In genomic region chr2:76316691-76317090, GRCh38 we compare ENCODE assay signal across 22 cellular contexts.
A peak's percentile ranks its signal among the peaks of the same experiment; 100 is the strongest.
DNase-seq lines count a peak whose midpoint lies in the region; ATAC-seq and TF ChIP-seq lines count a peak whose summit lies in the region.
"Had no signal": no experiment of that assay in that cellular context is flagged by ENCODE, and none has a peak within 500 bp of the region (broad histone marks: within the 10 kb centered on the region; RNA-seq: fewer than 3 reads in every experiment).

No MANE protein-coding gene starts in this region.

- H3K9me3 ChIP-seq in CD8-positive, alpha-beta T cell (ENCODE audit: low read length) = peaks cover 3% of the 10 kb centered on the region

- H3K36me3 Mint-ChIP-seq in GM23338 (ENCODE audit: low read depth) = no peaks in the 10 kb centered on the region
- H3K36me3 Mint-ChIP-seq in CD8-positive, alpha-beta T cell = no peaks in the 10 kb centered on the region
- H3K36me3 Mint-ChIP-seq: CD4-positive, CD25-positive, alpha-beta regulatory T cell had no signal

- peak overlapping the region; percentile 64; the same call in 1 of the 2 replicates for H2AFZ ChIP-seq in GM23338
- H2AFZ ChIP-seq: GM23248 had no signal

- no peaks in the 10 kb centered on the region for H4K20me1 ChIP-seq in GM23338 (replicated peaks; ENCODE audit: insufficient read depth)

- H3K27ac Mint-ChIP-seq in GM23338 = no peak overlapping the region
- no peak overlapping the region for H3K27ac Mint-ChIP-seq in CD8-positive, alpha-beta T cell
- H3K27ac Mint-ChIP-seq: T-helper 17 cell had no signal

- H3K79me2 ChIP-seq in GM23338 (replicated peaks; ENCODE audit: insufficient read depth) = no peaks in the 10 kb centered on the region

- H3K27me3 ChIP-seq in GM23338 (ENCODE audit: insufficient read depth) = no peaks in the 10 kb centered on the region
- no peaks in the 10 kb centered on the region for H3K27me3 ChIP-seq in CD8-positive, alpha-beta T cell (ENCODE audit: insufficient read depth, low read length)

- no peak for TF ChIP-seq CTCF in GM23338 (conservative IDR thresholded peaks at IDR 0.05; ENCODE audit: low read depth in 2 of 2)
- no peak for TF ChIP-seq CTCF in CD8-positive, alpha-beta T cell (IDR thresholded peaks at IDR 0.05)

- H3F3A ChIP-seq in GM23338 (replicated peaks; ENCODE audit: low read depth) = no peaks in the 10 kb centered on the region

- ATAC-seq in GM23338 (no peak), HG02588 (IDR thresholded peaks at IDR 0.05; ENCODE audit: unreplicated experiment) (no peak), GM19397 (IDR thresholded peaks at IDR 0.05; ENCODE audit: unreplicated experiment) (no peak)
- ATAC-seq in CD8-positive, alpha-beta T cell = no peak
- ATAC-seq: GM12878, HepG2, T-helper 17 cell had no signal

- H3K4me2 ChIP-seq in GM23338 = no peak overlapping the region

- H3K27me3 Mint-ChIP-seq in GM23338 (ENCODE audit: insufficient read depth, low read depth, poor library complexity) = no peaks in the 10 kb centered on the region
- no peaks in the 10 kb centered on the region for H3K27me3 Mint-ChIP-seq in CD8-positive, alpha-beta T cell (ENCODE audit: low read depth)
- H3K27me3 Mint-ChIP-seq: CD4-positive, CD25-positive, alpha-beta regulatory T cell; T-helper 17 cell had no signal

- CTCF ChIA-PET in CD8-positive, alpha-beta T cell (lab: Charles Lee) = no interaction called here

- no peaks in the 10 kb centered on the region for H3K9me2 ChIP-seq in GM23338 (ENCODE audit: insufficient read depth)

- intact Hi-C loops in CD8-positive, alpha-beta T cell (cut with DNase I, micrococcal nuclease) = no loop called here

- H3K4me1 Mint-ChIP-seq in GM23338 = peaks cover 7% of the 10 kb centered on the region; the same call in 2 of the 3 replicates
- no peaks in the 10 kb centered on the region for H3K4me1 Mint-ChIP-seq in CD8-positive, alpha-beta T cell (ENCODE audit: low read depth)
- H3K4me1 Mint-ChIP-seq: CD4-positive, CD25-positive, alpha-beta regulatory T cell; T-helper 17 cell had no signal

- H3K4me1 ChIP-seq in GM23338 (ENCODE audit: insufficient read depth) = peaks cover 5% of the 10 kb centered on the region; the same call in 1 of the 2 replicates
- H3K4me1 ChIP-seq in CD8-positive, alpha-beta T cell (ENCODE audit: insufficient read depth, low read length) = no peaks in the 10 kb centered on the region

- no peak overlapping the region for H3K4me3 ChIP-seq in GM23338
- H3K4me3 ChIP-seq in Jurkat, Clone E6-1 (ENCODE audit: low read length) = no peak overlapping the region
- H3K4me3 ChIP-seq in CD8-positive, alpha-beta T cell (ENCODE audit: low read depth, low read length) = no peak overlapping the region
- H3K4me3 ChIP-seq: GM12878, GM23248 had no signal

- H3K36me3 ChIP-seq in GM23338 (ENCODE audit: insufficient read depth) = no peaks in the 10 kb centered on the region
- H3K36me3 ChIP-seq in CD8-positive, alpha-beta T cell (ENCODE audit: insufficient read depth, low read length) = no peaks in the 10 kb centered on the region

- H3K9me3 Mint-ChIP-seq in GM23338 = no peaks in the 10 kb centered on the region; the same call in 2 of the 3 replicates
- H3K9me3 Mint-ChIP-seq in CD8-positive, alpha-beta T cell = peaks cover 16% of the 10 kb centered on the region

- DNase-seq in GM23338 (ENCODE audit: low spot score) (no peak), NCI-H2107 (lab: John Stamatoyannopoulos, UW) (peak; percentile 29), SW480 (ENCODE audit: low spot score) (peak; percentile 29), NK-92 (lab: John Stamatoyannopoulos, UW; ENCODE audit: unreplicated experiment) (no peak)
- DNase-seq in Jurkat, Clone E6-1 (ENCODE audit: low read depth, low spot score) = peak; percentile 88
- no peak for DNase-seq in CD8-positive, alpha-beta T cell
- DNase-seq: CD4-positive, CD25-positive, alpha-beta regulatory T cell; COR-L47; DMS79; GM23248; KBM-7; NCI-H1092 treated with DMSO at 0.1 percent for 48 hours; NCI-H2029; NCI-H446 treated with DMSO at 0.1 percent for 48 hours; NCI-H82; OCI-M1; Right ventricle myocardium superior; T-helper 17 cell had no signal

- no peak overlapping the region for H3K4me3 Mint-ChIP-seq in GM23338
- no peak overlapping the region for H3K4me3 Mint-ChIP-seq in CD8-positive, alpha-beta T cell
- H3K4me3 Mint-ChIP-seq: CD4-positive, CD25-positive, alpha-beta regulatory T cell; T-helper 17 cell had no signal

- no peak overlapping the region for H3K27ac ChIP-seq in GM23338 (ENCODE audit: low read depth)
- H3K27ac ChIP-seq in CD8-positive, alpha-beta T cell (ENCODE audit: low read depth, low read length) = no peak overlapping the region
- H3K27ac ChIP-seq: GM23248 had no signal

- POLR2A ChIA-PET in CD8-positive, alpha-beta T cell (lab: Charles Lee) = no interaction called here

TF ChIP-seq in GM23338, 12 proteins besides CTCF, POLR2A, EP300 and RAD21 (continues in another document):
- TF ChIP-seq EZH2phosphoT487 (IDR thresholded peaks at IDR 0.05; ENCODE audit: unreplicated experiment) (no peak), CREB1 (CRISPR knock-in tag; IDR thresholded peaks at IDR 0.05; ENCODE audit: low read depth) (no peak), ZNF331 (CRISPR knock-in tag; IDR thresholded peaks at IDR 0.05; ENCODE audit: low read depth) (no peak), ZNF462 (CRISPR knock-in tag; IDR thresholded peaks at IDR 0.05) (no peak), JUNB (IDR thresholded peaks at IDR 0.05; ENCODE audit: unreplicated experiment) (no peak)

Comparison
In these comparisons a context has a peak if more than half of its experiments do, and no peak if none do; other contexts are left out.
1. DNase-seq: peak in Jurkat, Clone E6-1 (single experiment), NCI-H2107 (single experiment) and SW480 (single experiment); none in GM23338 (single experiment), CD8-positive, alpha-beta T cell (0 of 7) and NK-92 (single experiment).